18 cellular contexts compared by ENCODE assay signal in genomic region chr21:16309250-16309971, GRCh38.
A peak's percentile ranks its signal among the peaks of the same experiment; 100 is the strongest.
DNase-seq lines count a peak whose midpoint lies in the region; ATAC-seq, FAIRE-seq and TF ChIP-seq lines count a peak whose summit lies in the region.
"Had no signal": no experiment of that assay in that cellular context is flagged by ENCODE, and none has a peak within 500 bp of the region (broad histone marks: within the 10 kb centered on the region; RNA-seq: fewer than 3 reads in every experiment).

No MANE protein-coding gene starts in this region.

- no peak overlapping the region for H3K4me3 ChIP-seq in GM12878
- peak overlapping the region; percentile 14; the same call in 1 of the 2 replicates for H3K4me3 ChIP-seq in iPS-20b (ENCODE audit: low read length)
- H3K4me3 ChIP-seq in retinal pigment epithelial cell (ENCODE audit: low read length) = no peak overlapping the region

- BruUV-seq in GM12878 (replicated peaks; lab: Mats Ljungman, UMichigan) = no TSS peak

- H2AFZ ChIP-seq in GM12878 (ENCODE audit: control insufficient read depth, low read depth, low read length) = no peak overlapping the region

- DNase-seq in G401 (ENCODE audit: low spot score) (peak; percentile 72), GM12878 (ENCODE audit: low read depth, low spot score) (no peak), retinal pigment epithelial cell (ENCODE audit: low read depth) (peak; percentile 64)
- no peak for DNase-seq in activated CD8-positive, alpha-beta T cell treated with anti-CD3 and anti-CD28 coated beads, Interleukin-2, amount 10 ng/mL, durations not matched to agents 7 days and 5 days
- no peak for DNase-seq in activated CD4-positive, alpha-beta T cell treated with anti-CD3 and anti-CD28 coated beads for 1 hour
- DNase-seq: dermis blood vessel endothelial cell, DMS153, islet precursor cell, MG63, NCI-H2171 treated with DMSO at 0.1 percent for 48 hours, SK-N-SH, upper lobe of right lung had no signal

- RAD21 ChIA-PET in GM12878 (lab: Charles Lee; ENCODE audit: unreplicated experiment) = no interaction called here

- TF ChIP-seq POLR2A in GM12878 (IDR thresholded peaks at IDR 0.05; ENCODE audit: low read depth, low read length) = no peak

- ATAC-seq in GM12878 (peak; percentile 14; the same call in 1 of the 3 replicates), HG03521 (IDR thresholded peaks at IDR 0.05; ENCODE audit: unreplicated experiment) (no peak), HG02981 (IDR thresholded peaks at IDR 0.05; ENCODE audit: unreplicated experiment) (no peak)
- no peak for ATAC-seq in activated CD8-positive, alpha-beta T cell treated with anti-CD3 and anti-CD28 coated beads, Interleukin-2, amount 10 ng/mL, durations not matched to agents 7 days and 5 days
- ATAC-seq: activated naive CD4-positive, alpha-beta T cell treated with anti-CD3 and anti-CD28 coated beads, Interleukin-2, amount 50 U/mL, for 72 hours; naive thymus-derived CD4-positive, alpha-beta T cell; upper lobe of right lung had no signal

- H3K9ac ChIP-seq in GM12878 (ENCODE audit: control insufficient read depth, insufficient read depth, low read length) = no peak overlapping the region
- no peak overlapping the region for H3K9ac ChIP-seq in iPS-20b (ENCODE audit: low read depth, low read length)
- H3K9ac ChIP-seq: SK-N-SH had no signal

- SMC1A ChIA-PET in GM12878 (lab: Charles Lee; ENCODE audit: uncharacterized antibody, unreplicated experiment) = interaction anchor here (0.6 to 1.1 kb wide), 2 partner anchors 22 to 65 kb away, joined by 5 to 6 read pairs; no protein-coding TSS in a partner anchor

- no peak for TF ChIP-seq EP300 in GM12878 (IDR thresholded peaks at IDR 0.05; ENCODE audit: borderline replicate concordance in 1 of 2, control insufficient read depth in 1 of 2, low read depth in 2 of 2, low read length in 2 of 2)

- no peaks in the 10 kb centered on the region for H3K4me1 Mint-ChIP-seq in activated CD8-positive, alpha-beta T cell treated with anti-CD3 and anti-CD28 coated beads, Interleukin-2, amount 10 ng/mL, durations not matched to agents 7 days and 5 days (ENCODE audit: low read depth)

- in situ Hi-C loops in G401 (cut with HindIII; ENCODE audit: low sequenced_read_pairs) = no loop called here
- in situ Hi-C loops in GM12878 (cut with MboI) = no loop called here

- H3K4me2 ChIP-seq in GM12878 (ENCODE audit: control insufficient read depth, insufficient read depth) = no peak overlapping the region
- H3K4me2 ChIP-seq: SK-N-SH had no signal

- TF ChIP-seq CTCF in GM12878 (IDR thresholded peaks at IDR 0.05 in 2 of 3, conservative IDR thresholded peaks at IDR 0.05 in 1 of 3; ENCODE audit: control insufficient read depth in 2 of 3, extremely low read depth in 1 of 3, insufficient read depth in 1 of 3, low read depth in 3 of 3, low read length in 3 of 3) (no peak), retinal pigment epithelial cell (conservative IDR thresholded peaks at IDR 0.05; ENCODE audit: low read depth, low read length) (no peak)

- H3K36me3 ChIP-seq in GM12878 (ENCODE audit: control insufficient read depth in 2 of 2, insufficient read depth in 2 of 2, low read length in 1 of 2) = no peaks in the 10 kb centered on the region
- no peaks in the 10 kb centered on the region for H3K36me3 ChIP-seq in iPS-20b (ENCODE audit: insufficient read depth, low read depth, low read length)
- H3K36me3 ChIP-seq: upper lobe of right lung had no signal

- WGBS in GM12878 (ENCODE audit: insufficient coverage, insufficient replicate concordance, low lambda C conversion rate, missing lambda C conversion rate) = 37% methylated on average over 17 of the region's 17 CpGs

- H3K79me2 ChIP-seq in GM12878 (ENCODE audit: control insufficient read depth, insufficient read depth, low read length) = no peaks in the 10 kb centered on the region

- no peaks in the 10 kb centered on the region for H3K4me1 ChIP-seq in GM12878 (ENCODE audit: control insufficient read depth, insufficient read depth, low read length)
- no peaks in the 10 kb centered on the region; the same call in 1 of the 2 replicates for H3K4me1 ChIP-seq in iPS-20b (ENCODE audit: insufficient read depth, low read length)
- H3K4me1 ChIP-seq: upper lobe of right lung had no signal

- TF ChIP-seq RAD21 in GM12878 (IDR thresholded peaks at IDR 0.05; ENCODE audit: insufficient read depth, low read depth, low read length) = no peak

- intact Hi-C loops in GM12878 (cut with micrococcal nuclease; ENCODE audit: unreplicated experiment) = no loop called here

- H3K27me3 Mint-ChIP-seq in activated CD8-positive, alpha-beta T cell treated with anti-CD3 and anti-CD28 coated beads, Interleukin-2, amount 10 ng/mL, durations not matched to agents 7 days and 5 days (ENCODE audit: low read depth) = no peaks in the 10 kb centered on the region
- H3K27me3 Mint-ChIP-seq: naive thymus-derived CD4-positive, alpha-beta T cell had no signal

- H3K4me3 Mint-ChIP-seq in activated CD8-positive, alpha-beta T cell treated with anti-CD3 and anti-CD28 coated beads, Interleukin-2, amount 10 ng/mL, durations not matched to agents 7 days and 5 days = no peak overlapping the region

- no peaks in the 10 kb centered on the region for H3K9me3 ChIP-seq in GM12878 (replicated peaks; ENCODE audit: control insufficient read depth, insufficient read depth, low read length)
- H3K9me3 ChIP-seq in iPS-20b (ENCODE audit: insufficient read depth, low read depth, low read length) = no peaks in the 10 kb centered on the region
- H3K9me3 ChIP-seq: MG63, SK-N-SH, upper lobe of right lung had no signal

- no peaks in the 10 kb centered on the region for H3K9me3 Mint-ChIP-seq in activated CD8-positive, alpha-beta T cell treated with anti-CD3 and anti-CD28 coated beads, Interleukin-2, amount 10 ng/mL, durations not matched to agents 7 days and 5 days (ENCODE audit: insufficient read depth)
- H3K9me3 Mint-ChIP-seq: activated naive CD4-positive, alpha-beta T cell treated with anti-CD3 and anti-CD28 coated beads, Interleukin-2, amount 50 U/mL, for 72 hours; naive thymus-derived CD4-positive, alpha-beta T cell had no signal

- H3K36me3 Mint-ChIP-seq in activated CD8-positive, alpha-beta T cell treated with anti-CD3 and anti-CD28 coated beads, Interleukin-2, amount 10 ng/mL, durations not matched to agents 7 days and 5 days (ENCODE audit: low read depth) = no peaks in the 10 kb centered on the region
- H3K36me3 Mint-ChIP-seq: activated naive CD4-positive, alpha-beta T cell treated with anti-CD3 and anti-CD28 coated beads, Interleukin-2, amount 50 U/mL, for 72 hours; naive thymus-derived CD4-positive, alpha-beta T cell had no signal

- H3K27ac Mint-ChIP-seq in activated CD8-positive, alpha-beta T cell treated with anti-CD3 and anti-CD28 coated beads, Interleukin-2, amount 10 ng/mL, durations not matched to agents 7 days and 5 days = no peak overlapping the region
- H3K27ac Mint-ChIP-seq: activated naive CD4-positive, alpha-beta T cell treated with anti-CD3 and anti-CD28 coated beads, Interleukin-2, amount 50 U/mL, for 72 hours had no signal

- FAIRE-seq in GM12878 (lab: Jason Lieb, UNC) = no peak

- H3K27ac ChIP-seq in GM12878 (ENCODE audit: control insufficient read depth, insufficient read depth) (no peak overlapping the region), iPS-20b (ENCODE audit: low read length) (no peak overlapping the region)
- H3K27ac ChIP-seq: upper lobe of right lung, VCaP had no signal

- CTCF ChIA-PET in GM12878 (lab: Yijun Ruan, JAX) = no interaction called here
- CTCF ChIA-PET in activated CD8-positive, alpha-beta T cell treated with anti-CD3 and anti-CD28 coated beads, Interleukin-2, amount 10 ng/mL, durations not matched to agents 7 days and 5 days (lab: Charles Lee) = interaction anchor here (0.7 kb wide), 1 partner anchor 20 kb away, joined by 3 read pairs; no protein-coding TSS in a partner anchor

- H3K27me3 ChIP-seq in GM12878 (replicated peaks in 1 of 2; ENCODE audit: control insufficient read depth in 2 of 2, insufficient read depth in 2 of 2, low read length in 1 of 2) (no peaks in the 10 kb centered on the region), iPS-20b (ENCODE audit: insufficient read depth, low read length) (no peaks in the 10 kb centered on the region)
- H3K27me3 ChIP-seq: MG63, upper lobe of right lung had no signal

- POLR2A ChIA-PET in GM12878 (lab: Charles Lee) = no interaction called here
- POLR2A ChIA-PET in activated CD8-positive, alpha-beta T cell treated with anti-CD3 and anti-CD28 coated beads, Interleukin-2, amount 10 ng/mL, durations not matched to agents 7 days and 5 days (lab: Charles Lee) = no interaction called here

- no peaks in the 10 kb centered on the region for H4K20me1 ChIP-seq in GM12878 (ENCODE audit: control insufficient read depth, insufficient read depth)

TF ChIP-seq in GM12878, 131 proteins besides CTCF, POLR2A, EP300 and RAD21 (continues in another document):
- no peak for TF ChIP-seq ETV6 (conservative IDR thresholded peaks at IDR 0.05 in 1 of 2, IDR thresholded peaks at IDR 0.05 in 1 of 2; ENCODE audit: borderline replicate concordance in 1 of 2, low read depth in 1 of 2)
- TF ChIP-seq SRF (IDR thresholded peaks at IDR 0.05; ENCODE audit: low read depth in 2 of 2, low read length in 2 of 2) = no peak
- TF ChIP-seq MTA2 (IDR thresholded peaks at IDR 0.05; ENCODE audit: low read depth) = no peak
- TF ChIP-seq KLF5 (IDR thresholded peaks at IDR 0.05; ENCODE audit: partially characterized antibody) = no peak
- TF ChIP-seq MAX (IDR thresholded peaks at IDR 0.05; ENCODE audit: low read depth, low read length) = no peak
- TF ChIP-seq EGR1 (IDR thresholded peaks at IDR 0.05; ENCODE audit: borderline replicate concordance in 1 of 2, low read depth in 2 of 2, low read length in 2 of 2) = no peak

Comparison
In these comparisons a context has a peak if more than half of its experiments do, and no peak if none do; other contexts are left out.
1. DNase-seq: peak in G401 (single experiment) and retinal pigment epithelial cell (single experiment); none in GM12878 (single experiment), activated CD8-positive, alpha-beta T cell treated with anti-CD3 and anti-CD28 coated beads, Interleukin-2, amount 10 ng/mL, durations not matched to agents 7 days and 5 days (single experiment) and activated CD4-positive, alpha-beta T cell treated with anti-CD3 and anti-CD28 coated beads for 1 hour (single experiment).